In genomic region chr5:53334431-53334941, GRCh38 we compare ENCODE assay signal across 15 cellular contexts.
DNase-seq lines count a peak whose midpoint lies in the region; ATAC-seq and TF ChIP-seq lines count a peak whose summit lies in the region.
"Had no signal": no experiment of that assay in that cellular context is flagged by ENCODE, and none has a peak within 500 bp of the region (broad histone marks: within the 10 kb centered on the region; RNA-seq: fewer than 3 reads in every experiment).

No MANE protein-coding gene starts in this region.

- TF ChIP-seq POLR2A in esophagus squamous epithelium (IDR thresholded peaks at IDR 0.05): no peak
- TF ChIP-seq POLR2A in spleen (IDR thresholded peaks at IDR 0.05): no peak

- ATAC-seq in Right ventricle myocardium inferior (no peak), GM19397 (IDR thresholded peaks at IDR 0.05; ENCODE audit: unreplicated experiment) (no peak)
- ATAC-seq: activated T-cell treated with anti-CD3 and anti-CD28 coated beads, Interleukin-2, amount 50 U/mL, for 4 hours; K562; T-cell had no signal

- no peak for TF ChIP-seq CTCF in RWPE1 (conservative IDR thresholded peaks at IDR 0.05; ENCODE audit: low read depth)
- no peak for TF ChIP-seq CTCF in esophagus squamous epithelium (IDR thresholded peaks at IDR 0.05)
- no peak for TF ChIP-seq CTCF in spleen (IDR thresholded peaks at IDR 0.05 in 8 of 11, conservative IDR thresholded peaks at IDR 0.05 in 3 of 11)

- H3K4me1 ChIP-seq in esophagus squamous epithelium: peaks cover 0 to 73% (median 13%) of the 10 kb centered on the region in 3 donors
- no peaks in the 10 kb centered on the region for H3K4me1 ChIP-seq in spleen
- H3K4me1 ChIP-seq: Caco-2 had no signal

- H3K36me3 ChIP-seq in esophagus squamous epithelium (no peaks in the 10 kb centered on the region), spleen (no peaks in the 10 kb centered on the region)

- CTCF ChIA-PET in RWPE1 (lab: Yijun Ruan, JAX): interaction anchor here (0.5 to 1.6 kb wide), 10 partner anchors 11 to 173 kb away, joined by 3 to 6 read pairs (median 4); no protein-coding TSS in a partner anchor

- H3K27ac ChIP-seq in RWPE1 (peak overlapping the region; percentile 93), esophagus squamous epithelium (peak overlapping the region in 3 of 4 donors; percentile 15 to 83 (median 76)), spleen (no peak overlapping the region)

- POLR2A ChIA-PET in RWPE1 (lab: Yijun Ruan, JAX; ENCODE audit: low non-redundant PET): no interaction called here

- intact Hi-C loops in esophagus squamous epithelium (cut with DNase I) (no loop called here), Right ventricle myocardium inferior (cut with DNase I) (no loop called here), spleen (cut with DNase I; ENCODE audit: low total_unique reads) (no loop called here)

- H3K4me3 ChIP-seq in esophagus squamous epithelium (no peak overlapping the region), spleen (no peak overlapping the region)
- H3K4me3 ChIP-seq: K562 had no signal

- WGBS in esophagus squamous epithelium, 2 donors: 34 to 58% methylated on average over 4 of the region's 4 CpGs
- 75 to 82% (median 78%) methylated on average over 4 of the region's 4 CpGs for WGBS in spleen, 5 donors

- DNase-seq in HCEC 1CT (peak; percentile 94), RWPE1 (ENCODE audit: low spot score) (peak; percentile 86), esophagus squamous epithelium (lab: John Stamatoyannopoulos, UW) (no peak), stromal cell of bone marrow (ENCODE audit: low read depth) (peak; percentile 44), Right ventricle myocardium inferior (ENCODE audit: missing footprints) (no peak), spleen (no peak)
- DNase-seq in activated CD4-positive, CD25-positive, alpha-beta regulatory T cell (lab: John Stamatoyannopoulos, UW): no peak
- DNase-seq: activated T-cell treated with anti-CD3 and anti-CD28 coated beads, Interleukin-2, amount 50 U/mL, for 4 hours; effector memory CD4-positive, alpha-beta T cell; NCI-H2107; small intestine; T-cell had no signal

- H3K9me3 ChIP-seq in esophagus squamous epithelium (no peaks in the 10 kb centered on the region), spleen (no peaks in the 10 kb centered on the region)
- H3K9me3 ChIP-seq: Caco-2 had no signal

- H3K27me3 ChIP-seq in esophagus squamous epithelium (no peaks in the 10 kb centered on the region), spleen (replicated peaks in 1 of 7) (no peaks in the 10 kb centered on the region)

Comparison
In these comparisons a context has a peak if more than half of its experiments do, and no peak if none do; other contexts are left out.
1. DNase-seq: peak in HCEC 1CT (single experiment), RWPE1 (single experiment) and stromal cell of bone marrow (single experiment); none in esophagus squamous epithelium (single experiment), Right ventricle myocardium inferior (single experiment), activated CD4-positive, CD25-positive, alpha-beta regulatory T cell (0 of 4) and spleen (single experiment).
2. H3K27ac ChIP-seq: peak in RWPE1 (single experiment) and esophagus squamous epithelium (3 of 4); none in spleen (0 of 8).